ENCODE assay signal across 12 cellular contexts in genomic region chr13:114275309-114275708, GRCh38.
"Had no signal": no experiment of that assay in that cellular context is flagged by ENCODE, and none has a peak within 500 bp of the region (broad histone marks: within the 10 kb centered on the region; RNA-seq: fewer than 3 reads in every experiment).

No MANE protein-coding gene starts in this region.

- FAIRE-seq: bronchial epithelial cell, colon had no signal

- H3K27me3 ChIP-seq: upper lobe of left lung had no signal

- H3K27ac ChIP-seq: upper lobe of left lung had no signal

- H3K9me3 ChIP-seq: upper lobe of left lung had no signal

- H3K4me3 Mint-ChIP-seq: activated naive CD8-positive, alpha-beta T cell treated with anti-CD3 and anti-CD28 coated beads, Interleukin-2, amount 10 ng/mL, durations not matched to agents 7 days and 5 days; stimulated activated naive CD8-positive, alpha-beta T cell treated with anti-CD3 and anti-CD28 coated beads, Interleukin-15, Interleukin-2, amounts not matched to agents 100 ng/mL and 50 ng/mL, for 24 hours had no signal

- H3K9me3 Mint-ChIP-seq: activated naive CD8-positive, alpha-beta T cell treated with anti-CD3 and anti-CD28 coated beads, Interleukin-2, amount 10 ng/mL, durations not matched to agents 7 days and 5 days; stimulated activated naive CD8-positive, alpha-beta T cell treated with anti-CD3 and anti-CD28 coated beads, Interleukin-15, Interleukin-2, amounts not matched to agents 100 ng/mL and 50 ng/mL, for 24 hours had no signal

- H3K27me3 Mint-ChIP-seq: activated naive CD8-positive, alpha-beta T cell treated with anti-CD3 and anti-CD28 coated beads, Interleukin-2, amount 10 ng/mL, durations not matched to agents 7 days and 5 days; stimulated activated naive CD8-positive, alpha-beta T cell treated with anti-CD3 and anti-CD28 coated beads, Interleukin-15, Interleukin-2, amounts not matched to agents 100 ng/mL and 50 ng/mL, for 24 hours had no signal

- H3K27ac Mint-ChIP-seq: activated naive CD8-positive, alpha-beta T cell treated with anti-CD3 and anti-CD28 coated beads, Interleukin-2, amount 10 ng/mL, durations not matched to agents 7 days and 5 days; stimulated activated naive CD8-positive, alpha-beta T cell treated with anti-CD3 and anti-CD28 coated beads, Interleukin-15, Interleukin-2, amounts not matched to agents 100 ng/mL and 50 ng/mL, for 24 hours had no signal

- DNase-seq: activated CD4-positive, alpha-beta T cell treated with anti-CD3 and anti-CD28 coated beads, Interleukin-2, amount 50 U/mL, for 4 hours; activated naive CD8-positive, alpha-beta T cell treated with anti-CD3 and anti-CD28 coated beads, Interleukin-2, amount 10 ng/mL, durations not matched to agents 7 days and 5 days; activated T-cell treated with anti-CD3 and anti-CD28 coated beads, Interleukin-2, amount 50 U/mL, for 48 hours; anterior cingulate cortex; effector CD8-positive, alpha-beta T cell; hippocampal formation; stimulated activated CD4-positive, alpha-beta T cell treated with anti-CD3 and anti-CD28 coated beads, Interleukin-2, amount 100 ng/mL, for 48 hours; stimulated activated CD8-positive, alpha-beta memory T cell treated with anti-CD3 and anti-CD28 coated beads, Interleukin-4, amount 100 ng/mL, for 48 hours; upper lobe of left lung had no signal

- H3K4me3 ChIP-seq: upper lobe of left lung had no signal
